In genomic region chr15:95622843-95623242, GRCh38 we compare ENCODE assay signal across 35 cellular contexts.
"Had no signal": no experiment of that assay in that cellular context is flagged by ENCODE, and none has a peak within 500 bp of the region (broad histone marks: within the 10 kb centered on the region; RNA-seq: fewer than 3 reads in every experiment).

No MANE protein-coding gene starts in this region.

- H3K27ac ChIP-seq: body of pancreas, brain microvascular endothelial cell, VCaP had no signal

- H3K9me3 ChIP-seq: body of pancreas, breast epithelium had no signal

- DNase-seq: activated B cell treated with CpG ODN at 0.5 μM for 24 hours; activated CD4-positive, alpha-beta memory T cell treated with anti-CD3 and anti-CD28 coated beads, Interleukin-2, amount 10 ng/mL, durations not matched to agents 7 days and 5 days; activated CD4-positive, alpha-beta T cell treated with anti-CD3 and anti-CD28 coated beads for 48 hours; activated CD4-positive, alpha-beta T cell treated with anti-CD3 and anti-CD28 coated beads, Interleukin-2, amount 10 ng/mL, durations not matched to agents 7 days and 5 days; activated CD4-positive, alpha-beta T cell treated with anti-CD3 and anti-CD28 coated beads, Interleukin-2, amount 50 U/mL, for 48 hours; activated CD4-positive, CD25-positive, alpha-beta regulatory T cell treated with anti-CD3 and anti-CD28 coated beads, Interleukin-2, amount 50 U/mL, for 72 hours; activated CD8-positive, alpha-beta memory T cell treated with anti-CD3 and anti-CD28 coated beads for 24 hours; activated CD8-positive, alpha-beta memory T cell treated with anti-CD3 and anti-CD28 coated beads, Interleukin-2, amount 10 ng/mL, durations not matched to agents 7 days and 5 days; activated CD8-positive, alpha-beta memory T cell treated with anti-CD3 and anti-CD28 coated beads, Interleukin-2, amount 50 U/mL, for 48 hours; activated CD8-positive, alpha-beta T cell treated with anti-CD3 and anti-CD28 coated beads, Interleukin-2, amount 10 ng/mL, durations not matched to agents 7 days and 5 days; activated effector memory CD4-positive, alpha-beta T cell treated with Interleukin-2 at 50 U/mL for 16 hours; activated gamma-delta T cell; activated naive CD4-positive, alpha-beta T cell treated with anti-CD3 and anti-CD28 coated beads, Interleukin-2, amount 10 ng/mL, durations not matched to agents 7 days and 5 days; activated naive CD4-positive, alpha-beta T cell treated with Interleukin-2 at 50 U/mL for 16 hours; activated naive CD8-positive, alpha-beta T cell treated with anti-CD3 and anti-CD28 coated beads, Interleukin-2, amount 10 ng/mL, durations not matched to agents 7 days and 5 days; activated naive CD8-positive, alpha-beta T cell treated with anti-CD3 and anti-CD28 coated beads, Interleukin-2, amount 50 U/mL, for 24 hours; activated T-cell treated with anti-CD3 and anti-CD28 coated beads, Interleukin-2, amount 50 U/mL, for 4 hours; amniotic stem cell; aorta; body of pancreas; brain microvascular endothelial cell; caudate nucleus; cerebellar nuclear complex; SW 1271; T-helper 1 cell; T-helper 2 cell; T-helper 9 cell had no signal

- H3K4me3 Mint-ChIP-seq: activated B cell treated with CpG ODN at 0.5 μM for 24 hours; activated CD4-positive, alpha-beta memory T cell treated with anti-CD3 and anti-CD28 coated beads, Interleukin-2, amount 10 ng/mL, durations not matched to agents 7 days and 5 days; activated CD4-positive, alpha-beta T cell treated with anti-CD3 and anti-CD28 coated beads, Interleukin-2, amount 10 ng/mL, durations not matched to agents 7 days and 5 days; activated CD8-positive, alpha-beta memory T cell treated with anti-CD3 and anti-CD28 coated beads, Interleukin-2, amount 10 ng/mL, durations not matched to agents 7 days and 5 days; activated CD8-positive, alpha-beta T cell treated with anti-CD3 and anti-CD28 coated beads, Interleukin-2, amount 10 ng/mL, durations not matched to agents 7 days and 5 days; activated naive CD4-positive, alpha-beta T cell treated with anti-CD3 and anti-CD28 coated beads, Interleukin-2, amount 10 ng/mL, durations not matched to agents 7 days and 5 days; activated naive CD4-positive, alpha-beta T cell treated with anti-CD3 and anti-CD28 coated beads, Interleukin-2, amount 50 U/mL, for 24 hours; activated naive CD8-positive, alpha-beta T cell; activated naive CD8-positive, alpha-beta T cell treated with anti-CD3 and anti-CD28 coated beads, Interleukin-2, amount 10 ng/mL, durations not matched to agents 7 days and 5 days; activated naive CD8-positive, alpha-beta T cell treated with anti-CD3 and anti-CD28 coated beads, Interleukin-2, amount 50 U/mL, for 24 hours; activated T-cell treated with anti-CD3 and anti-CD28 coated beads, Interleukin-2, amount 50 U/mL, for 4 hours; central memory CD8-positive, alpha-beta T cell; T-helper 1 cell treated with Interleukin-12 subunit alpha and Interleukin-12 subunit beta and Interleukin-4 antibody, amounts not matched to agents 30 μg/mL and 1 μg/mL, for 36 hours; T-helper 2 cell treated with Interferon-gamma antibody and Interleukin-4, amounts not matched to agents 5 μg/mL and 100 μg/mL, for 36 hours had no signal

- H3K27me3 Mint-ChIP-seq: activated B cell treated with CpG ODN at 0.5 μM for 24 hours; activated CD4-positive, alpha-beta memory T cell treated with anti-CD3 and anti-CD28 coated beads, Interleukin-2, amount 10 ng/mL, durations not matched to agents 7 days and 5 days; activated CD8-positive, alpha-beta memory T cell treated with anti-CD3 and anti-CD28 coated beads, Interleukin-2, amount 10 ng/mL, durations not matched to agents 7 days and 5 days; central memory CD8-positive, alpha-beta T cell had no signal

- H3K36me3 ChIP-seq: brain microvascular endothelial cell, breast epithelium had no signal

- H3K27ac Mint-ChIP-seq: activated B cell treated with CpG ODN at 0.5 μM for 24 hours; activated CD4-positive, alpha-beta memory T cell treated with anti-CD3 and anti-CD28 coated beads, Interleukin-2, amount 10 ng/mL, durations not matched to agents 7 days and 5 days; activated CD4-positive, alpha-beta T cell treated with anti-CD3 and anti-CD28 coated beads, Interleukin-2, amount 10 ng/mL, durations not matched to agents 7 days and 5 days; activated CD8-positive, alpha-beta memory T cell treated with anti-CD3 and anti-CD28 coated beads, Interleukin-2, amount 10 ng/mL, durations not matched to agents 7 days and 5 days; activated CD8-positive, alpha-beta T cell treated with anti-CD3 and anti-CD28 coated beads, Interleukin-2, amount 10 ng/mL, durations not matched to agents 7 days and 5 days; activated naive CD4-positive, alpha-beta T cell treated with anti-CD3 and anti-CD28 coated beads, Interleukin-2, amount 10 ng/mL, durations not matched to agents 7 days and 5 days; activated naive CD4-positive, alpha-beta T cell treated with anti-CD3 and anti-CD28 coated beads, Interleukin-2, amount 50 U/mL, for 24 hours; activated naive CD8-positive, alpha-beta T cell; activated naive CD8-positive, alpha-beta T cell treated with anti-CD3 and anti-CD28 coated beads, Interleukin-2, amount 10 ng/mL, durations not matched to agents 7 days and 5 days; activated naive CD8-positive, alpha-beta T cell treated with anti-CD3 and anti-CD28 coated beads, Interleukin-2, amount 50 U/mL, for 24 hours; activated T-helper 2 cell treated with anti-CD3 and anti-CD28 coated beads, Interferon-gamma antibody, Interleukin-2, Interleukin-4, amounts not matched to agents 10 μg/mL and 5 μg/mL and 100 μg/mL, durations not matched to agents 14 hours and 24 hours and 36 hours; T-helper 1 cell treated with Interleukin-12 subunit alpha and Interleukin-12 subunit beta and Interleukin-4 antibody, amounts not matched to agents 30 μg/mL and 1 μg/mL, for 36 hours; T-helper 2 cell treated with Interferon-gamma antibody and Interleukin-4, amounts not matched to agents 5 μg/mL and 100 μg/mL, for 36 hours had no signal

- H3K36me3 Mint-ChIP-seq: activated naive CD8-positive, alpha-beta T cell treated with anti-CD3 and anti-CD28 coated beads, Interleukin-2, amount 10 ng/mL, durations not matched to agents 7 days and 5 days had no signal

- H3K4me1 Mint-ChIP-seq: activated B cell treated with CpG ODN at 0.5 μM for 24 hours had no signal

- H3K4me1 ChIP-seq: body of pancreas, breast epithelium had no signal

- ATAC-seq: activated CD8-positive, alpha-beta memory T cell treated with anti-CD3 and anti-CD28 coated beads, Interleukin-2, amount 10 ng/mL, durations not matched to agents 7 days and 5 days; activated CD8-positive, alpha-beta T cell treated with anti-CD3 and anti-CD28 coated beads, Interleukin-2, amount 10 ng/mL, durations not matched to agents 7 days and 5 days; activated naive CD8-positive, alpha-beta T cell treated with anti-CD3 and anti-CD28 coated beads, Interleukin-2, amount 50 U/mL, for 24 hours; activated T-cell treated with anti-CD3 and anti-CD28 coated beads, Interleukin-2, amount 50 U/mL, for 4 hours; body of pancreas had no signal

- H3K4me3 ChIP-seq: body of pancreas, breast epithelium had no signal

- H3K27me3 ChIP-seq: body of pancreas, brain microvascular endothelial cell, breast epithelium had no signal
